10 cellular contexts compared by ENCODE assay signal in the genomic region with DNA sequence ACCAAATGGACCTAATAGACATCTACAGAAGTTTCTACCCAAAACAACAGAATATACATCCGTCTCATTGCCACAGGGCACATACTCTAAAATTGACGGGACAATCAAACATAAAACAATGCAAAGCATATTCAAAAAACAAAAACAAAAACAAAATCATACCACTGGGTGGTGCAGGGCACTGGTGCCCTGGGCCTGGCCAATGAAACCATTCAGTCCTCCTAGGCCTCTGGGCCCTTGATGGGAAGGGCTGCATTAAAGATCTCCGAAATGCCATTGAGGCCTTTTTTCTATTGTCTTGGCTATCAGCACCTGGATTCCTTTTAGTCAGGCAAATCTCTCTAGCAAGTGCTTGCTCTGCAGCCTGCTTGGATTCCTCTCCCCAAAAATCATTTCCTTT.
"Had no signal": no experiment of that assay in that cellular context is flagged by ENCODE, and none has a peak within 500 bp of the region (broad histone marks: within the 10 kb centered on the region; RNA-seq: fewer than 3 reads in every experiment).

No MANE protein-coding gene starts in this region.

- FAIRE-seq: H1, H54, HepG2, HTR-8/SVneo had no signal

- H3K4me2 ChIP-seq: GM23338 had no signal

- ATAC-seq: GM23338, HepG2 had no signal

- H3K4me3 ChIP-seq: GM23338 had no signal

- H2AFZ ChIP-seq: GM23338 had no signal

- H3K27ac Mint-ChIP-seq: GM23338, H9, HFFc6, IgD-negative memory B cell had no signal

- DNase-seq: H9, HCEC 1CT, HFFc6, KG1 had no signal

- H3K4me1 Mint-ChIP-seq: GM23338, H9, IgD-negative memory B cell had no signal

- H3K4me3 Mint-ChIP-seq: GM23338, H9, HFFc6, IgD-negative memory B cell had no signal
